1 cellular context compared by ENCODE assay signal in the genomic region with DNA sequence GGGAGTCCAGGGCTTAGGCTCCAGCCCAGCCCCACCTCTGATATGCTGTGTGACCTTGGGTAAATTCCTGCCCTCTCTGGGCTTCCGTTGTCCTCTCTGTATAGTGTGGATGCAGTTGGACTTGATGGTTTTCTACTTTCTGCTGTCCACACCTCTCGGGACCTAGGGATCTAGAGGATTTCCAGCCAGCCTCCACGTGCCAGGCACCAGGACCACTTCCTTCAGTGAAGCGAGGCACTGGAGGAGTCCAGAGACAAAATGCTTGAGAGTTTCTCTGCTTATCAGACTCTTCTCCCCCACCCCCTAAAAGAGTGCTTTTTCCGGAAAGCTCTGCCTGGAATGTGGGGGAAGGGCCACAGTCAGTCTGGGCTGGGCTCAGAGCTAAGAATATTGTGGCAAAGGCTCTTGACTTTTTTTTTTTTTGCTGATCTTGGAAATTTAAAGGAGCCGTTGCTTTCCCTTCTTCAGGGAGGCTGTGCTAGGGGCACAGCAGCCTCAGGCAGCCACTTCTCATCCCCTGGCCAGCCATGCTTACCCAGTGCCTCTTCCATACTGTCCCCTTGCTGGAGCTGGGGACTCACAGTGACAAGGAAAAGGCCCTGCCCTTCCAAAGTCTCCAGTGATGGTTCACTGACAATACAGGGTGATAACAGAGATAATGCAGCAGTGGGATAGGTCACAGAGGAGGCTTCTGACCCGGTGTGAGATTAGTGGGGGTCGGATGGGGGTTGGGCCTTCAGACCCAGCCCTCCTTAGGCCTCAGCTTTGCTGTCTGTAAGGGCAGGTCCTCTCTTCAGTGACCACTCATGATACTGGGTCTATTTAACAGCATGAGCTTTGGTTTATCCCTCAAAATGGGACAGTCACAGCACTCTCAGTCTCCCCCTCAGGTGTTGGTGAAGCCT.
TF ChIP-seq lines count a peak whose summit lies in the region.

No MANE protein-coding gene starts in this region.

TF ChIP-seq in K562, 482 proteins besides CTCF, POLR2A, EP300 and RAD21 (continued from another document and continues in another):
- no peak for TF ChIP-seq MEF2D (tag; conservative IDR thresholded peaks at IDR 0.05; ENCODE audit: low read depth)
- no peak for TF ChIP-seq TFAM (CRISPR knock-in tag; conservative IDR thresholded peaks at IDR 0.05)
- TF ChIP-seq TEAD4 (IDR thresholded peaks at IDR 0.05; ENCODE audit: low read length) = peak; percentile 77
- no peak for TF ChIP-seq TEAD4 (CRISPR knock-in tag; IDR thresholded peaks at IDR 0.05; ENCODE audit: borderline replicate concordance)
- TF ChIP-seq ZNF140 (CRISPR knock-in tag; IDR thresholded peaks at IDR 0.05) = no peak
- TF ChIP-seq, protein P1, sequence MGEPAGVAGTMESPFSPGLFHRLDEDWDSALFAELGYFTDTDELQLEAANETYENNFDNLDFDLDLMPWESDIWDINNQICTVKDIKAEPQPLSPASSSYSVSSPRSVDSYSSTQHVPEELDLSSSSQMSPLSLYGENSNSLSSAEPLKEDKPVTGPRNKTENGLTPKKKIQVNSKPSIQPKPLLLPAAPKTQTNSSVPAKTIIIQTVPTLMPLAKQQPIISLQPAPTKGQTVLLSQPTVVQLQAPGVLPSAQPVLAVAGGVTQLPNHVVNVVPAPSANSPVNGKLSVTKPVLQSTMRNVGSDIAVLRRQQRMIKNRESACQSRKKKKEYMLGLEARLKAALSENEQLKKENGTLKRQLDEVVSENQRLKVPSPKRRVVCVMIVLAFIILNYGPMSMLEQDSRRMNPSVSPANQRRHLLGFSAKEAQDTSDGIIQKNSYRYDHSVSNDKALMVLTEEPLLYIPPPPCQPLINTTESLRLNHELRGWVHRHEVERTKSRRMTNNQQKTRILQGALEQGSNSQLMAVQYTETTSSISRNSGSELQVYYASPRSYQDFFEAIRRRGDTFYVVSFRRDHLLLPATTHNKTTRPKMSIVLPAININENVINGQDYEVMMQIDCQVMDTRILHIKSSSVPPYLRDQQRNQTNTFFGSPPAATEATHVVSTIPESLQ (CRISPR knock-in tag; IDR thresholded peaks at IDR 0.05) = 0 out of 2 replicates have a peak, but pooled peaks have one; percentile 63
- TF ChIP-seq TAL1 (IDR thresholded peaks at IDR 0.05) = no peak
- no peak for TF ChIP-seq RB1 (IDR thresholded peaks at IDR 0.05; ENCODE audit: low read depth)
- no peak for TF ChIP-seq CREM (IDR thresholded peaks at IDR 0.05; ENCODE audit: low read depth)
- peak; percentile 66; the same call in 1 of the 2 replicates for TF ChIP-seq NBN (IDR thresholded peaks at IDR 0.05; ENCODE audit: low read depth)
- no peak for TF ChIP-seq SLC30A9 (CRISPR knock-in tag; IDR thresholded peaks at IDR 0.05)
- TF ChIP-seq, protein P2, sequence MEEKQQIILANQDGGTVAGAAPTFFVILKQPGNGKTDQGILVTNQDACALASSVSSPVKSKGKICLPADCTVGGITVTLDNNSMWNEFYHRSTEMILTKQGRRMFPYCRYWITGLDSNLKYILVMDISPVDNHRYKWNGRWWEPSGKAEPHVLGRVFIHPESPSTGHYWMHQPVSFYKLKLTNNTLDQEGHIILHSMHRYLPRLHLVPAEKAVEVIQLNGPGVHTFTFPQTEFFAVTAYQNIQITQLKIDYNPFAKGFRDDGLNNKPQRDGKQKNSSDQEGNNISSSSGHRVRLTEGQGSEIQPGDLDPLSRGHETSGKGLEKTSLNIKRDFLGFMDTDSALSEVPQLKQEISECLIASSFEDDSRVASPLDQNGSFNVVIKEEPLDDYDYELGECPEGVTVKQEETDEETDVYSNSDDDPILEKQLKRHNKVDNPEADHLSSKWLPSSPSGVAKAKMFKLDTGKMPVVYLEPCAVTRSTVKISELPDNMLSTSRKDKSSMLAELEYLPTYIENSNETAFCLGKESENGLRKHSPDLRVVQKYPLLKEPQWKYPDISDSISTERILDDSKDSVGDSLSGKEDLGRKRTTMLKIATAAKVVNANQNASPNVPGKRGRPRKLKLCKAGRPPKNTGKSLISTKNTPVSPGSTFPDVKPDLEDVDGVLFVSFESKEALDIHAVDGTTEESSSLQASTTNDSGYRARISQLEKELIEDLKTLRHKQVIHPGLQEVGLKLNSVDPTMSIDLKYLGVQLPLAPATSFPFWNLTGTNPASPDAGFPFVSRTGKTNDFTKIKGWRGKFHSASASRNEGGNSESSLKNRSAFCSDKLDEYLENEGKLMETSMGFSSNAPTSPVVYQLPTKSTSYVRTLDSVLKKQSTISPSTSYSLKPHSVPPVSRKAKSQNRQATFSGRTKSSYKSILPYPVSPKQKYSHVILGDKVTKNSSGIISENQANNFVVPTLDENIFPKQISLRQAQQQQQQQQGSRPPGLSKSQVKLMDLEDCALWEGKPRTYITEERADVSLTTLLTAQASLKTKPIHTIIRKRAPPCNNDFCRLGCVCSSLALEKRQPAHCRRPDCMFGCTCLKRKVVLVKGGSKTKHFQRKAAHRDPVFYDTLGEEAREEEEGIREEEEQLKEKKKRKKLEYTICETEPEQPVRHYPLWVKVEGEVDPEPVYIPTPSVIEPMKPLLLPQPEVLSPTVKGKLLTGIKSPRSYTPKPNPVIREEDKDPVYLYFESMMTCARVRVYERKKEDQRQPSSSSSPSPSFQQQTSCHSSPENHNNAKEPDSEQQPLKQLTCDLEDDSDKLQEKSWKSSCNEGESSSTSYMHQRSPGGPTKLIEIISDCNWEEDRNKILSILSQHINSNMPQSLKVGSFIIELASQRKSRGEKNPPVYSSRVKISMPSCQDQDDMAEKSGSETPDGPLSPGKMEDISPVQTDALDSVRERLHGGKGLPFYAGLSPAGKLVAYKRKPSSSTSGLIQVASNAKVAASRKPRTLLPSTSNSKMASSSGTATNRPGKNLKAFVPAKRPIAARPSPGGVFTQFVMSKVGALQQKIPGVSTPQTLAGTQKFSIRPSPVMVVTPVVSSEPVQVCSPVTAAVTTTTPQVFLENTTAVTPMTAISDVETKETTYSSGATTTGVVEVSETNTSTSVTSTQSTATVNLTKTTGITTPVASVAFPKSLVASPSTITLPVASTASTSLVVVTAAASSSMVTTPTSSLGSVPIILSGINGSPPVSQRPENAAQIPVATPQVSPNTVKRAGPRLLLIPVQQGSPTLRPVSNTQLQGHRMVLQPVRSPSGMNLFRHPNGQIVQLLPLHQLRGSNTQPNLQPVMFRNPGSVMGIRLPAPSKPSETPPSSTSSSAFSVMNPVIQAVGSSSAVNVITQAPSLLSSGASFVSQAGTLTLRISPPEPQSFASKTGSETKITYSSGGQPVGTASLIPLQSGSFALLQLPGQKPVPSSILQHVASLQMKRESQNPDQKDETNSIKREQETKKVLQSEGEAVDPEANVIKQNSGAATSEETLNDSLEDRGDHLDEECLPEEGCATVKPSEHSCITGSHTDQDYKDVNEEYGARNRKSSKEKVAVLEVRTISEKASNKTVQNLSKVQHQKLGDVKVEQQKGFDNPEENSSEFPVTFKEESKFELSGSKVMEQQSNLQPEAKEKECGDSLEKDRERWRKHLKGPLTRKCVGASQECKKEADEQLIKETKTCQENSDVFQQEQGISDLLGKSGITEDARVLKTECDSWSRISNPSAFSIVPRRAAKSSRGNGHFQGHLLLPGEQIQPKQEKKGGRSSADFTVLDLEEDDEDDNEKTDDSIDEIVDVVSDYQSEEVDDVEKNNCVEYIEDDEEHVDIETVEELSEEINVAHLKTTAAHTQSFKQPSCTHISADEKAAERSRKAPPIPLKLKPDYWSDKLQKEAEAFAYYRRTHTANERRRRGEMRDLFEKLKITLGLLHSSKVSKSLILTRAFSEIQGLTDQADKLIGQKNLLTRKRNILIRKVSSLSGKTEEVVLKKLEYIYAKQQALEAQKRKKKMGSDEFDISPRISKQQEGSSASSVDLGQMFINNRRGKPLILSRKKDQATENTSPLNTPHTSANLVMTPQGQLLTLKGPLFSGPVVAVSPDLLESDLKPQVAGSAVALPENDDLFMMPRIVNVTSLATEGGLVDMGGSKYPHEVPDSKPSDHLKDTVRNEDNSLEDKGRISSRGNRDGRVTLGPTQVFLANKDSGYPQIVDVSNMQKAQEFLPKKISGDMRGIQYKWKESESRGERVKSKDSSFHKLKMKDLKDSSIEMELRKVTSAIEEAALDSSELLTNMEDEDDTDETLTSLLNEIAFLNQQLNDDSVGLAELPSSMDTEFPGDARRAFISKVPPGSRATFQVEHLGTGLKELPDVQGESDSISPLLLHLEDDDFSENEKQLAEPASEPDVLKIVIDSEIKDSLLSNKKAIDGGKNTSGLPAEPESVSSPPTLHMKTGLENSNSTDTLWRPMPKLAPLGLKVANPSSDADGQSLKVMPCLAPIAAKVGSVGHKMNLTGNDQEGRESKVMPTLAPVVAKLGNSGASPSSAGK (IDR thresholded peaks at IDR 0.05) = peak; percentile 92
- TF ChIP-seq HMG20A (CRISPR knock-in tag; conservative IDR thresholded peaks at IDR 0.05) = no peak
- TF ChIP-seq SMARCA5 (IDR thresholded peaks at IDR 0.05) = peak; percentile 98
- TF ChIP-seq ERF (CRISPR knock-in tag; IDR thresholded peaks at IDR 0.05) = no peak
- TF ChIP-seq DPF2 (IDR thresholded peaks at IDR 0.05) = peak; percentile 70
- TF ChIP-seq PTBP1 (IDR thresholded peaks at IDR 0.05; ENCODE audit: low read depth, low read length) = peak; percentile 89; the same call in 1 of the 2 replicates
- TF ChIP-seq ZFX (CRISPR knock-in tag; IDR thresholded peaks at IDR 0.05) = peak; percentile 5; the same call in 1 of the 2 replicates
- TF ChIP-seq POLR2H (tag; IDR thresholded peaks at IDR 0.05; ENCODE audit: low read depth) = no peak
- TF ChIP-seq, protein P3, sequence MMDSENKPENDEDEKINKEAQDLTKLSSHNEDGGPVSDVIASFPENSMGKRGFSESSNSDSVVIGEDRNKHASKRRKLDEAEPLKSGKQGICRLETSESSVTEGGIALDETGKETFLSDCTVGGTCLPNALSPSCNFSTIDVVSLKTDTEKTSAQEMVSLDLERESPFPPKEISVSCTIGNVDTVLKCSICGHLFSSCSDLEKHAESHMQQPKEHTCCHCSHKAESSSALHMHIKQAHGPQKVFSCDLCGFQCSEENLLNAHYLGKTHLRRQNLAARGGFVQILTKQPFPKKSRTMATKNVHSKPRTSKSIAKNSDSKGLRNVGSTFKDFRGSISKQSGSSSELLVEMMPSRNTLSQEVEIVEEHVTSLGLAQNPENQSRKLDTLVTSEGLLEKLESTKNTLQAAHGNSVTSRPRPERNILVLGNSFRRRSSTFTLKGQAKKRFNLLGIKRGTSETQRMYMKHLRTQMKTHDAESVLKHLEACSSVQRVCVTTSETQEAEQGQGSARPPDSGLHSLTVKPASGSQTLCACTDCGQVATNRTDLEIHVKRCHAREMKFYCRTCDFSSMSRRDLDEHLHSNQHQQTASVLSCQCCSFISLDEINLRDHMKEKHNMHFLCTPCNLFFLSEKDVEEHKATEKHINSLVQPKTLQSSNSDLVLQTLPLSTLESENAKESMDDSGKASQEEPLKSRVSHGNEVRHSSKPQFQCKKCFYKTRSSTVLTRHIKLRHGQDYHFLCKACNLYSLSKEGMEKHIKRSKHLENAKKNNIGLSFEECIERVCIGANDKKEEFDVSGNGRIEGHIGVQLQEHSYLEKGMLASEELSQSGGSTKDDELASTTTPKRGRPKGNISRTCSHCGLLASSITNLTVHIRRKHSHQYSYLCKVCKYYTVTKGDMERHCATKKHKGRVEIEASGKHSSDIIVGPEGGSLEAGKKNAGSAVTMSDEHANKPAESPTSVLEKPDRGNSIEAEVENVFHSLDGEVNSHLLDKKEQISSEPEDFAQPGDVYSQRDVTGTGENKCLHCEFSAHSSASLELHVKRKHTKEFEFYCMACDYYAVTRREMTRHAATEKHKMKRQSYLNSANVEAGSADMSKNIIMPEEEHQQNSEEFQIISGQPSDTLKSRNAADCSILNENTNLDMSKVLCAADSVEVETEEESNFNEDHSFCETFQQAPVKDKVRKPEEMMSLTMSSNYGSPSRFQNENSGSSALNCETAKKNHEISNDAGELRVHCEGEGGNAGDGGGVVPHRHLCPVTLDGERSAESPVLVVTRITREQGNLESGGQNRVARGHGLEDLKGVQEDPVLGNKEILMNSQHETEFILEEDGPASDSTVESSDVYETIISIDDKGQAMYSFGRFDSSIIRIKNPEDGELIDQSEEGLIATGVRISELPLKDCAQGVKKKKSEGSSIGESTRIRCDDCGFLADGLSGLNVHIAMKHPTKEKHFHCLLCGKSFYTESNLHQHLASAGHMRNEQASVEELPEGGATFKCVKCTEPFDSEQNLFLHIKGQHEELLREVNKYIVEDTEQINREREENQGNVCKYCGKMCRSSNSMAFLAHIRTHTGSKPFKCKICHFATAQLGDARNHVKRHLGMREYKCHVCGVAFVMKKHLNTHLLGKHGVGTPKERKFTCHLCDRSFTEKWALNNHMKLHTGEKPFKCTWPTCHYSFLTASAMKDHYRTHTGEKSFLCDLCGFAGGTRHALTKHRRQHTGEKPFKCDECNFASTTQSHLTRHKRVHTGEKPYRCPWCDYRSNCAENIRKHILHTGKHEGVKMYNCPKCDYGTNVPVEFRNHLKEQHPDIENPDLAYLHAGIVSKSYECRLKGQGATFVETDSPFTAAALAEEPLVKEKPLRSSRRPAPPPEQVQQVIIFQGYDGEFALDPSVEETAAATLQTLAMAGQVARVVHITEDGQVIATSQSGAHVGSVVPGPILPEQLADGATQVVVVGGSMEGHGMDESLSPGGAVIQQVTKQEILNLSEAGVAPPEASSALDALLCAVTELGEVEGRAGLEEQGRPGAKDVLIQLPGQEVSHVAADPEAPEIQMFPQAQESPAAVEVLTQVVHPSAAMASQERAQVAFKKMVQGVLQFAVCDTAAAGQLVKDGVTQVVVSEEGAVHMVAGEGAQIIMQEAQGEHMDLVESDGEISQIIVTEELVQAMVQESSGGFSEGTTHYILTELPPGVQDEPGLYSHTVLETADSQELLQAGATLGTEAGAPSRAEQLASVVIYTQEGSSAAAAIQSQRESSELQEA (IDR thresholded peaks at IDR 0.05; ENCODE audit: low read depth) = no peak
- TF ChIP-seq YBX1 (IDR thresholded peaks at IDR 0.05) = no peak
- TF ChIP-seq ESRRA (IDR thresholded peaks at IDR 0.05; ENCODE audit: borderline replicate concordance, low read depth) = peak; percentile 23; the same call in 1 of the 2 replicates
- no peak for TF ChIP-seq FOXP1 (CRISPR knock-in tag; IDR thresholded peaks at IDR 0.05)
- TF ChIP-seq, protein P4, sequence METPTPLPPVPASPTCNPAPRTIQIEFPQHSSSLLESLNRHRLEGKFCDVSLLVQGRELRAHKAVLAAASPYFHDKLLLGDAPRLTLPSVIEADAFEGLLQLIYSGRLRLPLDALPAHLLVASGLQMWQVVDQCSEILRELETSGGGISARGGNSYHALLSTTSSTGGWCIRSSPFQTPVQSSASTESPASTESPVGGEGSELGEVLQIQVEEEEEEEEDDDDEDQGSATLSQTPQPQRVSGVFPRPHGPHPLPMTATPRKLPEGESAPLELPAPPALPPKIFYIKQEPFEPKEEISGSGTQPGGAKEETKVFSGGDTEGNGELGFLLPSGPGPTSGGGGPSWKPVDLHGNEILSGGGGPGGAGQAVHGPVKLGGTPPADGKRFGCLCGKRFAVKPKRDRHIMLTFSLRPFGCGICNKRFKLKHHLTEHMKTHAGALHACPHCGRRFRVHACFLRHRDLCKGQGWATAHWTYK (CRISPR knock-in tag; IDR thresholded peaks at IDR 0.05) = no peak
- peak; percentile 95 for TF ChIP-seq ZNF384 (IDR thresholded peaks at IDR 0.05; ENCODE audit: low read depth, low read length)
- TF ChIP-seq, protein P5, sequence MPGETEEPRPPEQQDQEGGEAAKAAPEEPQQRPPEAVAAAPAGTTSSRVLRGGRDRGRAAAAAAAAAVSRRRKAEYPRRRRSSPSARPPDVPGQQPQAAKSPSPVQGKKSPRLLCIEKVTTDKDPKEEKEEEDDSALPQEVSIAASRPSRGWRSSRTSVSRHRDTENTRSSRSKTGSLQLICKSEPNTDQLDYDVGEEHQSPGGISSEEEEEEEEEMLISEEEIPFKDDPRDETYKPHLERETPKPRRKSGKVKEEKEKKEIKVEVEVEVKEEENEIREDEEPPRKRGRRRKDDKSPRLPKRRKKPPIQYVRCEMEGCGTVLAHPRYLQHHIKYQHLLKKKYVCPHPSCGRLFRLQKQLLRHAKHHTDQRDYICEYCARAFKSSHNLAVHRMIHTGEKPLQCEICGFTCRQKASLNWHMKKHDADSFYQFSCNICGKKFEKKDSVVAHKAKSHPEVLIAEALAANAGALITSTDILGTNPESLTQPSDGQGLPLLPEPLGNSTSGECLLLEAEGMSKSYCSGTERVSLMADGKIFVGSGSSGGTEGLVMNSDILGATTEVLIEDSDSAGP (CRISPR knock-in tag; IDR thresholded peaks at IDR 0.05) = peak; percentile 85
- peak in 1 of 2 experiments; percentile 76; a peak in 1 of 4 replicates for TF ChIP-seq ARNT (IDR thresholded peaks at IDR 0.05)
- no peak for TF ChIP-seq SP1 (CRISPR knock-in tag; IDR thresholded peaks at IDR 0.05)
